10 cellular contexts compared by ENCODE assay signal in the genomic region with DNA sequence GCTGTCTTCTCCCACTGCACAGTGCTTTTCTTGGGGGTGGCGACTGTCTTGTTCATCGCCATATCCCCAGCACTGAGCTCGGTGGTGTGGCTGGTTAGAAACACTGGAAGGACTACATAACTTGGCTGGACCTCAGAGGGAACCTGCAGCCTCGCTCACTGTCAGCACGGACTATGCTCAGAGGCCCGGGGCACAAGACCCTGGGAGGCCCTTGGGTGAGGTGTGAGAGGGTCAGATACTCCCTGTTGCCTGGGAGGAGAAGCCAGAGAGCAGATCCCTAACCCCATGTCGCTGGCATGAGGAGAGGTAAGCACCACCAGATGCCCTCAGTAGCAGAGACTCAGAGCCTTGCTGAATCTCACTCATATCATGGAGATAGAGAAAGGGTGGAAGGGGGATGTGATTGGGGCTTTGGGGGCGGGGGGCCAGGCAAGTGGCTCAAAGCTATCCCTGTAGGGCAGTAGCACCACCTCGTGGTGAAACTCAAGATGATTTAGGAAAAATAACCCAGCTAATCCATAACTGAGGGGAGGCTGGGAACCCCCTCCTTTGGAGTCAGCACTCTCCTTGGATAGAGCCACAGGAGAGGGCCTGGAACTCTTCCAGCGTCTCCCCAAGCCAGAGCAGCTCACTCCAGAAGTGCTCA. TPM values are rescaled to one million over a fixed set of nuclear protein-coding genes. Genes with fewer than 3 reads are reported as not detected.
DNase-seq lines count a peak whose midpoint lies in the region; ATAC-seq and TF ChIP-seq lines count a peak whose summit lies in the region.
"Had no signal": no experiment of that assay in that cellular context is flagged by ENCODE, and none has a peak within 500 bp of the region (broad histone marks: within the 10 kb centered on the region; RNA-seq: fewer than 3 reads in every experiment).

No MANE protein-coding gene starts in this region.

- no peaks in the 10 kb centered on the region for H3K9me3 ChIP-seq in Caco-2
- no peaks in the 10 kb centered on the region for H3K9me3 ChIP-seq in ovary

- DNase-seq in Caco-2: peak in 1 of 2 experiments; percentile 68
- DNase-seq in HT-29 (ENCODE audit: low spot score): peak; percentile 65
- DNase-seq in activated CD4-positive, alpha-beta T cell treated with anti-CD3 and anti-CD28 coated beads, Interleukin-2, amount 10 ng/mL, durations not matched to agents 24 days and 14 days: peak; percentile 79
- peak; percentile 49 for DNase-seq in fibroblast of villous mesenchyme (ENCODE audit: low read depth)
- DNase-seq in ovary: peak in 4 of 5 donors; percentile 27 to 64 (median 62)
- no peak for DNase-seq in activated gamma-delta T cell treated with Interleukin-2 at 50 U/mL for 16 hours
- no peak for DNase-seq in HK-2 (ENCODE audit: unreplicated experiment)

- TF ChIP-seq EP300 in ovary (IDR thresholded peaks at IDR 0.05): no peak

- POLR2A ChIA-PET in Caco-2 (lab: Charles Lee): interaction anchor here (1.1 kb wide), 1 partner anchor 18 kb away, joined by 18 read pairs; no protein-coding TSS in a partner anchor

- no peak for TF ChIP-seq POLR2A in ovary (IDR thresholded peaks at IDR 0.05)

- H3K4me1 ChIP-seq in Caco-2 (peaks cover 5% of the 10 kb centered on the region; the same call in 1 of the 2 replicates), ovary (ENCODE audit: insufficient read depth) (peaks cover 4% of the 10 kb centered on the region)

- H3K36me3 Mint-ChIP-seq in Caco-2 (ENCODE audit: insufficient read depth, unreplicated experiment): no peaks in the 10 kb centered on the region
- peaks cover 14% of the 10 kb centered on the region for H3K36me3 Mint-ChIP-seq in activated CD4-positive, alpha-beta T cell treated with anti-CD3 and anti-CD28 coated beads, Interleukin-2, amount 10 ng/mL, durations not matched to agents 24 days and 14 days (ENCODE audit: low read depth)
- H3K36me3 Mint-ChIP-seq: IgD-negative memory B cell had no signal

- H3K27me3 Mint-ChIP-seq in Caco-2 (ENCODE audit: insufficient read depth, unreplicated experiment): no peaks in the 10 kb centered on the region
- no peaks in the 10 kb centered on the region for H3K27me3 Mint-ChIP-seq in activated CD4-positive, alpha-beta T cell treated with anti-CD3 and anti-CD28 coated beads, Interleukin-2, amount 10 ng/mL, durations not matched to agents 24 days and 14 days

- peak overlapping the region in 1 of 2 donors; percentile 15 for H3K27ac ChIP-seq in ovary
- H3K27ac ChIP-seq: epithelial cell of prostate had no signal

- intact Hi-C loops in Caco-2 (cut with micrococcal nuclease; ENCODE audit: unreplicated experiment): loop anchor here (1.0 kb wide), 3 partner anchors 37 to 94 kb away; no protein-coding TSS in a partner anchor
- intact Hi-C loops in activated CD4-positive, alpha-beta T cell treated with anti-CD3 and anti-CD28 coated beads, Interleukin-2, amount 10 ng/mL, durations not matched to agents 24 days and 14 days (cut with micrococcal nuclease): loop anchor here (1.0 to 5.0 kb wide), 5 partner anchors 41 to 186 kb away; no protein-coding TSS in a partner anchor
- intact Hi-C loops in ovary (cut with DNase I): loop anchor here (2.0 to 10.0 kb wide), 7 partner anchors 36 to 121 kb away; no protein-coding TSS in a partner anchor

- WGBS in ovary, 3 donors: 26 to 37% (median 35%) methylated on average over 10 of the region's 10 CpGs

- H3K9me3 Mint-ChIP-seq in Caco-2 (ENCODE audit: unreplicated experiment): no peaks in the 10 kb centered on the region
- H3K9me3 Mint-ChIP-seq in activated CD4-positive, alpha-beta T cell treated with anti-CD3 and anti-CD28 coated beads, Interleukin-2, amount 10 ng/mL, durations not matched to agents 24 days and 14 days: no peaks in the 10 kb centered on the region
- H3K9me3 Mint-ChIP-seq: IgD-negative memory B cell had no signal

- no peak overlapping the region for H3K27ac Mint-ChIP-seq in Caco-2 (ENCODE audit: unreplicated experiment)
- peak overlapping the region; percentile 14 for H3K27ac Mint-ChIP-seq in activated CD4-positive, alpha-beta T cell treated with anti-CD3 and anti-CD28 coated beads, Interleukin-2, amount 10 ng/mL, durations not matched to agents 24 days and 14 days

- H3K27me3 ChIP-seq in Caco-2 (replicated peaks; ENCODE audit: control insufficient read depth, insufficient read depth, low read length): no peaks in the 10 kb centered on the region
- no peaks in the 10 kb centered on the region for H3K27me3 ChIP-seq in ovary

- no peak overlapping the region for H3K4me3 Mint-ChIP-seq in Caco-2 (ENCODE audit: unreplicated experiment)
- H3K4me3 Mint-ChIP-seq in activated CD4-positive, alpha-beta T cell treated with anti-CD3 and anti-CD28 coated beads, Interleukin-2, amount 10 ng/mL, durations not matched to agents 24 days and 14 days: no peak overlapping the region

- CTCF ChIA-PET in Caco-2 (lab: Charles Lee): interaction anchor here (0.6 to 5.9 kb wide), 45 partner anchors 9 to 223 kb away, joined by 3 to 113 read pairs (median 7); a partner anchor contains a TSS

- H3K36me3 ChIP-seq in Caco-2 (ENCODE audit: control insufficient read depth, insufficient read depth, low read length) (no peaks in the 10 kb centered on the region), ovary (no peaks in the 10 kb centered on the region)

- H3K4me3 ChIP-seq in Caco-2 (ENCODE audit: low read depth, low read length): no peak overlapping the region
- H3K4me3 ChIP-seq in fibroblast of villous mesenchyme (ENCODE audit: low read depth, low read length): no peak overlapping the region
- H3K4me3 ChIP-seq in ovary: no peak overlapping the region

- BruUV-seq in Caco-2 (replicated peaks; lab: Mats Ljungman, UMichigan): no TSS peak

- TF ChIP-seq CTCF in Caco-2 (IDR thresholded peaks at IDR 0.05; ENCODE audit: insufficient read depth in 1 of 2, low read depth in 1 of 2, low read length in 1 of 2, severe bottlenecking in 1 of 2, unreplicated experiment in 1 of 2): peak; percentile 69 to 84
- peak; percentile 45 for TF ChIP-seq CTCF in fibroblast of villous mesenchyme (IDR thresholded peaks at IDR 0.05; ENCODE audit: insufficient read depth, low read depth, low read length)
- peak; percentile 26 to 51 (median 34) for TF ChIP-seq CTCF in ovary (IDR thresholded peaks at IDR 0.05)

- no peak for ATAC-seq in GM18511 (IDR thresholded peaks at IDR 0.05; ENCODE audit: unreplicated experiment)

- H3K4me1 Mint-ChIP-seq in Caco-2 (ENCODE audit: low read depth, unreplicated experiment): peaks cover 18% of the 10 kb centered on the region
- peaks cover 63% of the 10 kb centered on the region for H3K4me1 Mint-ChIP-seq in activated CD4-positive, alpha-beta T cell treated with anti-CD3 and anti-CD28 coated beads, Interleukin-2, amount 10 ng/mL, durations not matched to agents 24 days and 14 days

RNA-seq across cellular contexts. Expression of a gene that starts 18.7 kb away (rescaled TPM):
- total RNA-seq in Caco-2 (2022) (71.2 and 71.9 TPM in 2 replicates), fibroblast of villous mesenchyme (39.9 and 47.9 TPM in 2 replicates), ovary (100 to 1,000 TPM in 5 of 7 donors, 10 to 100 TPM in 2; 47.2 to 151 (median 103) TPM)
- 51.7 and 55.6 TPM in 2 replicates for total RNA-seq in HT-29 (2014; rRNA removed; shearing (Covaris generic))
- 405 and 419 TPM in 2 replicates for total RNA-seq in activated CD4-positive, alpha-beta T cell treated with anti-CD3 and anti-CD28 coated beads, Interleukin-2, amount 10 ng/mL, durations not matched to agents 24 days and 14 days
- polyA plus RNA-seq in ovary: 10 to 100 TPM; 40.1 to 79.4 TPM

Comparison
In these comparisons a context has a peak if more than half of its experiments do, and no peak if none do; other contexts are left out.
1. DNase-seq: peak in HT-29 (single experiment), activated CD4-positive, alpha-beta T cell treated with anti-CD3 and anti-CD28 coated beads, Interleukin-2, amount 10 ng/mL, durations not matched to agents 24 days and 14 days (single experiment), fibroblast of villous mesenchyme (single experiment) and ovary (4 of 5); none in activated gamma-delta T cell treated with Interleukin-2 at 50 U/mL for 16 hours (single experiment) and HK-2 (single experiment).
2. Peak in every context shown above with its lines, with median percentiles within 50 percentile points of each other: CTCF ChIP-seq.